ENCODE assay signal across 14 cellular contexts in genomic region chr1:39177641-39178040, GRCh38. TPM values are rescaled to one million over a fixed set of nuclear protein-coding genes. Genes with fewer than 3 reads are reported as not detected.
DNase-seq lines count a peak whose midpoint lies in the region; TF ChIP-seq lines count a peak whose summit lies in the region.
"Had no signal": no experiment of that assay in that cellular context is flagged by ENCODE, and none has a peak within 500 bp of the region (broad histone marks: within the 10 kb centered on the region; RNA-seq: fewer than 3 reads in every experiment).

No MANE protein-coding gene starts in this region.

- H4K20me1 ChIP-seq in mammary epithelial cell (ENCODE audit: insufficient read depth, low read length) = no peaks in the 10 kb centered on the region

- H3K36me3 ChIP-seq in HUES64 (ENCODE audit: insufficient read depth, low read length) = no peaks in the 10 kb centered on the region
- no peaks in the 10 kb centered on the region for H3K36me3 ChIP-seq in mammary epithelial cell (ENCODE audit: insufficient read depth, low read length)
- peaks cover 12% of the 10 kb centered on the region for H3K36me3 ChIP-seq in mesodermal cell (ENCODE audit: control insufficient read depth, insufficient read depth, low read length)
- H3K36me3 ChIP-seq in transverse colon = no peaks in the 10 kb centered on the region
- H3K36me3 ChIP-seq in prostate gland = no peaks in the 10 kb centered on the region

- H3K4me1 ChIP-seq in HUES64 (ENCODE audit: insufficient read depth, low read length) (peaks cover 50% of the 10 kb centered on the region), mammary epithelial cell (ENCODE audit: insufficient read depth, low read length) (peaks cover 54% of the 10 kb centered on the region), mesodermal cell (ENCODE audit: control insufficient read depth, insufficient read depth, low read length, poor library complexity, severe bottlenecking) (peaks cover 59% of the 10 kb centered on the region), transverse colon (peaks cover 14 to 55% (median 31%) of the 10 kb centered on the region in 4 donors), prostate gland (replicated peaks) (peaks cover 5% of the 10 kb centered on the region)

- H3K27ac ChIP-seq in HUES64 (ENCODE audit: low read depth, low read length) = 0 out of 2 replicates have a peak overlapping the region, but pooled peaks have one; percentile 22
- H3K27ac ChIP-seq in mammary epithelial cell (ENCODE audit: insufficient read depth, low read depth, low read length) = peak overlapping the region; percentile 81
- peak overlapping the region; percentile 97 for H3K27ac ChIP-seq in mesodermal cell (ENCODE audit: low read depth, low read length, severe bottlenecking)
- H3K27ac ChIP-seq in transverse colon = peak overlapping the region in 3 of 4 donors; percentile 20 to 67 (median 37)
- no peak overlapping the region for H3K27ac ChIP-seq in prostate gland

- in situ Hi-C loops in mammary epithelial cell (cut with MboI; ENCODE audit: low sequenced_read_pairs in 2 of 2) = no loop called here
- in situ Hi-C loops in transverse colon (cut with MboI; ENCODE audit: low pct_ligation_motif_present in 1 of 4, low pct_unique_long_range_greater_than_20kb in 1 of 4, low sequenced_read_pairs in 3 of 4) = no loop called here

- H3K9me3 ChIP-seq in HUES64 (ENCODE audit: insufficient read depth, low read depth, low read length) (no peaks in the 10 kb centered on the region), mammary epithelial cell (replicated peaks; ENCODE audit: insufficient read depth, low read length) (no peaks in the 10 kb centered on the region), mesodermal cell (ENCODE audit: control insufficient read depth, low read length) (no peaks in the 10 kb centered on the region), transverse colon (no peaks in the 10 kb centered on the region), prostate gland (no peaks in the 10 kb centered on the region)

- H3K27me3 ChIP-seq in HUES64 (ENCODE audit: insufficient read depth, low read length) (no peaks in the 10 kb centered on the region), mammary epithelial cell (ENCODE audit: insufficient read depth, low read length) (no peaks in the 10 kb centered on the region), transverse colon (no peaks in the 10 kb centered on the region), prostate gland (replicated peaks; ENCODE audit: insufficient read depth) (no peaks in the 10 kb centered on the region)

- TF ChIP-seq POLR2A in transverse colon (IDR thresholded peaks at IDR 0.05) (no peak), prostate gland (IDR thresholded peaks at IDR 0.05) (no peak)

- DNase-seq in mammary epithelial cell = no peak
- DNase-seq in transverse colon = no peak
- no peak for DNase-seq in prostate gland (ENCODE audit: low spot score)
- DNase-seq in DMS 273 treated with DMSO at 0.1 percent for 48 hours (lab: John Stamatoyannopoulos, UW) = no peak
- no peak for DNase-seq in DMS153 treated with DMSO at 0.1 percent for 48 hours (lab: John Stamatoyannopoulos, UW; ENCODE audit: unreplicated experiment)
- DNase-seq: activated CD4-positive, alpha-beta T cell treated with anti-CD3 and anti-CD28 coated beads for 1 hour; activated T-cell treated with anti-CD3 and anti-CD28 coated beads for 4 hours; KG1; NCI-H146; NCI-H69; nucleus accumbens; T-helper 17 cell had no signal

- dilution Hi-C loops in mammary epithelial cell (cut with HindIII; ENCODE audit: low sequenced_read_pairs) = no loop called here

- no peak for TF ChIP-seq EP300 in transverse colon (IDR thresholded peaks at IDR 0.05; ENCODE audit: low read depth)

- H3K4me3 ChIP-seq in HUES64 (ENCODE audit: low read length) = no peak overlapping the region
- H3K4me3 ChIP-seq in mammary epithelial cell (replicated peaks in 1 of 3; ENCODE audit: insufficient read depth in 1 of 3, low read depth in 2 of 3, low read length in 3 of 3) = no peak overlapping the region
- H3K4me3 ChIP-seq in mesodermal cell (ENCODE audit: extremely low read depth, insufficient read depth, low read length, poor library complexity, severe bottlenecking) = no peak overlapping the region
- H3K4me3 ChIP-seq in transverse colon = no peak overlapping the region
- no peak overlapping the region for H3K4me3 ChIP-seq in prostate gland

- intact Hi-C loops in mammary epithelial cell (cut with micrococcal nuclease) = loop anchor here (2.0 kb wide), 1 partner anchor 19 kb away; no protein-coding TSS in a partner anchor
- intact Hi-C loops in transverse colon (cut with DNase I; ENCODE audit: low total_unique reads) = no loop called here
- intact Hi-C loops in prostate gland (cut with DNase I) = no loop called here

- peaks cover 96% of the 10 kb centered on the region for H3K79me2 ChIP-seq in mammary epithelial cell (ENCODE audit: insufficient read depth, low read length)

- BruUV-seq in mammary epithelial cell (replicated peaks; lab: Mats Ljungman, UMichigan) = no TSS peak

- peak overlapping the region; percentile 75 for H3K4me2 ChIP-seq in mammary epithelial cell (ENCODE audit: insufficient read depth, low read depth, low read length)

- 81% methylated on average over 3 of the region's 3 CpGs for WGBS in HUES64
- WGBS in mammary epithelial cell (ENCODE audit: low coverage, missing lambda C conversion rate) = 76% methylated on average over 3 of the region's 3 CpGs
- 81 to 92% methylated on average over 2 to 3 of the region's 3 CpGs for WGBS in mesodermal cell (ENCODE audit: insufficient coverage in 2 of 2), 2 experiments
- 84 to 93% methylated on average over 2 to 3 of the region's 3 CpGs for WGBS in transverse colon (ENCODE audit: low coverage in 1 of 2), 2 donors
- 79% methylated on average over 3 of the region's 3 CpGs for WGBS in prostate gland

- no peak overlapping the region for H3K9ac ChIP-seq in HUES64 (ENCODE audit: low read depth, low read length)
- no peak overlapping the region for H3K9ac ChIP-seq in mammary epithelial cell (ENCODE audit: insufficient read depth, low read length)

- CTCF ChIA-PET in mammary epithelial cell (lab: Charles Lee; ENCODE audit: low non-redundant PET) = no interaction called here

- no peak for TF ChIP-seq CTCF in mammary epithelial cell (conservative IDR thresholded peaks at IDR 0.05 in 1 of 2, IDR thresholded peaks at IDR 0.05 in 1 of 2; ENCODE audit: extremely low read depth in 1 of 2, insufficient read depth in 1 of 2, low read depth in 1 of 2, low read length in 2 of 2)
- TF ChIP-seq CTCF in transverse colon (IDR thresholded peaks at IDR 0.05) = no peak
- TF ChIP-seq CTCF in prostate gland (IDR thresholded peaks at IDR 0.05) = no peak

- H2AFZ ChIP-seq in mammary epithelial cell (ENCODE audit: low read depth, low read length) = no peak overlapping the region

RNA-seq across cellular contexts. Expression of gene MACF1, which starts 26.9 kb away (rescaled TPM):
- polyA plus RNA-seq in HUES64 (2013, experiment 1 of 2) = 76.3 TPM
- 81.7 TPM for polyA plus RNA-seq in HUES64 (2013, experiment 2 of 2)
- 100 to 1,000 TPM; 304 to 440 TPM for total RNA-seq in mammary epithelial cell
- polyA plus RNA-seq in mammary epithelial cell = 46.4 TPM
- 258 TPM for polyA minus RNA-seq in mammary epithelial cell
- 154 TPM for polyA plus RNA-seq in mesodermal cell (2013, experiment 1 of 2)
- polyA plus RNA-seq in mesodermal cell (2013, experiment 2 of 2) = 117 TPM
- 100 to 1,000 TPM; 190 to 300 (median 254) TPM for total RNA-seq in transverse colon
- 100 to 1,000 TPM; 154 to 355 TPM for total RNA-seq in prostate gland

Comparison
In these comparisons a context has a peak if more than half of its experiments do, and no peak if none do; other contexts are left out.
1. H3K27ac ChIP-seq: peak in HUES64 (single experiment), mammary epithelial cell (single experiment), mesodermal cell (single experiment) and transverse colon (3 of 4); none in prostate gland (0 of 2).